In genomic region chr4:1509366-1509765, GRCh38 we compare ENCODE assay signal across 26 cellular contexts.
"Had no signal": no experiment of that assay in that cellular context is flagged by ENCODE, and none has a peak within 500 bp of the region (broad histone marks: within the 10 kb centered on the region; RNA-seq: fewer than 3 reads in every experiment).

No MANE protein-coding gene starts in this region.

- H3K9me3 ChIP-seq: adrenal gland, body of pancreas, right lobe of liver, testis, transverse colon had no signal

- ATAC-seq: activated naive CD4-positive, alpha-beta T cell treated with anti-CD3 and anti-CD28 coated beads, Interleukin-2, amount 50 U/mL, for 72 hours; activated T-helper 17 cell treated with anti-CD3 and anti-CD28 coated beads, Interleukin-2, amount 50 U/mL, for 72 hours; body of pancreas; naive thymus-derived CD8-positive, alpha-beta T cell; right lobe of liver; SK-N-SH treated with all-trans-retinoic acid at 6 μM for 48 hours; stimulated activated naive CD8-positive, alpha-beta T cell treated with anti-CD3 and anti-CD28 coated beads, Interleukin-15, Interleukin-2, amounts not matched to agents 100 U/mL and 50 U/mL, for 24 hours had no signal

- H3K27ac Mint-ChIP-seq: activated naive CD4-positive, alpha-beta T cell treated with anti-CD3 and anti-CD28 coated beads, Interleukin-2, amount 50 U/mL, for 72 hours; activated T-cell treated with anti-CD3 and anti-CD28 coated beads, Interleukin-2, amount 50 U/mL, for 24 hours; activated T-helper 17 cell treated with anti-CD3 and anti-CD28 coated beads, Interleukin-2, amount 50 U/mL, for 72 hours; memory B cell; naive thymus-derived CD8-positive, alpha-beta T cell had no signal

- H3K4me3 ChIP-seq: adrenal gland, body of pancreas, cardiac muscle cell, coronary artery, dorsolateral prefrontal cortex, right lobe of liver, testis, transverse colon had no signal

- H3K9me3 Mint-ChIP-seq: activated naive CD4-positive, alpha-beta T cell treated with anti-CD3 and anti-CD28 coated beads, Interleukin-2, amount 50 U/mL, for 72 hours; activated T-helper 17 cell treated with anti-CD3 and anti-CD28 coated beads, Interleukin-2, amount 50 U/mL, for 72 hours; memory B cell; naive thymus-derived CD8-positive, alpha-beta T cell; neural crest cell had no signal

- DNase-seq: activated CD4-positive, alpha-beta T cell treated with anti-CD3 and anti-CD28 coated beads for 4 hours; activated CD4-positive, alpha-beta T cell treated with anti-CD3 and anti-CD28 coated beads, Interleukin-2, amount 50 U/mL, for 4 hours; activated CD8-positive, alpha-beta memory T cell treated with anti-CD3 and anti-CD28 coated beads for 24 hours; activated CD8-positive, alpha-beta memory T cell treated with anti-CD3 and anti-CD28 coated beads, Interleukin-2, amount 50 U/mL, for 48 hours; activated gamma-delta T cell treated with Interleukin-2 at 50 U/mL for 16 hours; activated T-cell treated with anti-CD3 and anti-CD28 coated beads, Interleukin-2, amount 50 U/mL, for 24 hours; adrenal gland; effector memory CD4-positive, alpha-beta T cell; naive thymus-derived CD8-positive, alpha-beta T cell; occipital lobe; stimulated activated CD4-positive, alpha-beta T cell treated with anti-CD3 and anti-CD28 coated beads, Interleukin-12 subunit alpha, Interleukin-12 subunit beta, amount 100 ng/mL, for 4 hours; stimulated activated CD4-positive, alpha-beta T cell treated with anti-CD3 and anti-CD28 coated beads, Interleukin-4, amount 100 ng/mL, for 1 hour; stimulated activated naive CD8-positive, alpha-beta T cell treated with anti-CD3 and anti-CD28 coated beads, Interleukin-15, Interleukin-2, amounts not matched to agents 100 U/mL and 50 U/mL, for 24 hours; T-helper 2 cell; testis; transverse colon had no signal

- H3K4me1 Mint-ChIP-seq: activated T-helper 17 cell treated with anti-CD3 and anti-CD28 coated beads, Interleukin-2, amount 50 U/mL, for 72 hours; memory B cell had no signal

- H3K27me3 ChIP-seq: testis had no signal

- H3K36me3 Mint-ChIP-seq: activated naive CD4-positive, alpha-beta T cell treated with anti-CD3 and anti-CD28 coated beads, Interleukin-2, amount 50 U/mL, for 72 hours; memory B cell; naive thymus-derived CD8-positive, alpha-beta T cell had no signal

- H3K4me3 Mint-ChIP-seq: activated T-cell treated with anti-CD3 and anti-CD28 coated beads, Interleukin-2, amount 50 U/mL, for 24 hours; activated T-helper 17 cell treated with anti-CD3 and anti-CD28 coated beads, Interleukin-2, amount 50 U/mL, for 72 hours; memory B cell; naive thymus-derived CD8-positive, alpha-beta T cell; neural crest cell had no signal

- H3K4me1 ChIP-seq: adrenal gland, right lobe of liver, testis had no signal

- H3K36me3 ChIP-seq: adrenal gland, cardiac muscle cell, right lobe of liver, transverse colon had no signal

- H3K27ac ChIP-seq: adrenal gland, body of pancreas, cardiac muscle cell, coronary artery, dorsolateral prefrontal cortex, right lobe of liver, testis, transverse colon had no signal
